ENCODE assay signal across 10 cellular contexts in the genomic region with DNA sequence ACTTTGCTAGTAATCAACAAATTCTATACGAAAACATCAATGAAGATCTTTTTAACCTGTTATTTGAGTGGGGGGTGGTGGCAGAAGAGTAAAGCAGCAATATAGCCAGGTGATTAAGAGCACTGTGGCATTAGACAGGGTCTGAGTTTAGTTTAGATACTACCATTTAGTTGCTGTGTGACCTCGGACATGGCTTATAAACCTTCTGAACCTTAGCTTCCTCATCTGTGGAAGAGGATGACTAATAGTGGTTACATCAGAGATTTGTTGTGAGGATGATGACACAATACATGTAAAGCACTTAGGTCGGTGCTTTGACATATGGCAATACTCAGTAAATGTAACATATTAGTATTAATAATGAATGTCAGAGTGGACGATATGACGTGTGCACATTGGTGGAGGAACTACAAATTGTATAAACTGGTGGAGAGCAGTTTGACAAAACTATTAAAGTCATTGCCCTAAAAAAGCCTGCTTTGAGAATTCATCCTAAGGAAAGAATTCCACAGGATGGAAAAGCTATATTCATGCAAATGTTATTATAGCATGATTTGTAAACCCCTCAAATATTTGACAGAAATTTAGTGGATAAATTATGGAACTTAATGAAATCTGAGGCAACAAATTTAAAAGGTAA. TPM values are rescaled to one million over a fixed set of nuclear protein-coding genes. Genes with fewer than 3 reads are reported as not detected.
DNase-seq lines count a peak whose midpoint lies in the region; ATAC-seq and TF ChIP-seq lines count a peak whose summit lies in the region.
"Had no signal": no experiment of that assay in that cellular context is flagged by ENCODE, and none has a peak within 500 bp of the region (broad histone marks: within the 10 kb centered on the region; RNA-seq: fewer than 3 reads in every experiment).

No MANE protein-coding gene starts in this region.

- H2AFZ ChIP-seq in mammary epithelial cell (ENCODE audit: low read depth, low read length): no peak overlapping the region

- H3K27me3 ChIP-seq in mammary epithelial cell (ENCODE audit: insufficient read depth, low read length): peaks cover 13% of the 10 kb centered on the region
- H3K27me3 ChIP-seq: BE2C had no signal

- DNase-seq in CD14-positive monocyte (ENCODE audit: low spot score) (peak; percentile 50), Kasumi-1 (lab: John Stamatoyannopoulos, UW) (peak; percentile 65 to 75), mammary epithelial cell (peak; percentile 19), coronary artery (ENCODE audit: low spot score) (no peak), osteocyte (ENCODE audit: extremely low spot score, unreplicated experiment) (no peak), islet precursor cell (no peak), DMS 273 treated with DMSO at 0.1 percent for 48 hours (lab: John Stamatoyannopoulos, UW) (no peak)
- DNase-seq: BE2C had no signal

- dilution Hi-C loops in mammary epithelial cell (cut with HindIII; ENCODE audit: low sequenced_read_pairs): no loop called here

- no peaks in the 10 kb centered on the region for H3K36me3 ChIP-seq in mammary epithelial cell (ENCODE audit: insufficient read depth, low read length)
- H3K36me3 ChIP-seq: BE2C had no signal

- TF ChIP-seq CTCF in CD14-positive monocyte (IDR thresholded peaks at IDR 0.05) (no peak), mammary epithelial cell (conservative IDR thresholded peaks at IDR 0.05 in 1 of 2, IDR thresholded peaks at IDR 0.05 in 1 of 2; ENCODE audit: extremely low read depth in 1 of 2, insufficient read depth in 1 of 2, low read depth in 1 of 2, low read length in 2 of 2) (no peak), coronary artery (IDR thresholded peaks at IDR 0.05) (no peak), osteocyte (IDR thresholded peaks at IDR 0.05) (no peak)

- H3K27ac Mint-ChIP-seq in CD14-positive monocyte: peak overlapping the region; percentile 54 to 92 (median 89)
- no peak overlapping the region for H3K27ac Mint-ChIP-seq in osteocyte (ENCODE audit: unreplicated experiment)

- H3K27me3 Mint-ChIP-seq in CD14-positive monocyte (ENCODE audit: low read depth in 3 of 3) (peaks cover 0 to 2% (median 0%) of the 10 kb centered on the region in 3 donors), osteocyte (ENCODE audit: unreplicated experiment) (no peaks in the 10 kb centered on the region)

- no peak overlapping the region for H3K4me2 ChIP-seq in mammary epithelial cell (ENCODE audit: insufficient read depth, low read depth, low read length)

- no peaks in the 10 kb centered on the region for H3K79me2 ChIP-seq in mammary epithelial cell (ENCODE audit: insufficient read depth, low read length)

- BruUV-seq in mammary epithelial cell (replicated peaks; lab: Mats Ljungman, UMichigan): no TSS peak

- H3K9me3 Mint-ChIP-seq in CD14-positive monocyte: peaks cover 0 to 2% (median 0%) of the 10 kb centered on the region in 7 donors
- H3K9me3 Mint-ChIP-seq in osteocyte (ENCODE audit: unreplicated experiment): no peaks in the 10 kb centered on the region

- CTCF ChIA-PET in mammary epithelial cell (lab: Charles Lee; ENCODE audit: low non-redundant PET): no interaction called here

- no peaks in the 10 kb centered on the region for H3K9me3 ChIP-seq in mammary epithelial cell (replicated peaks; ENCODE audit: insufficient read depth, low read length)
- H3K9me3 ChIP-seq: BE2C had no signal

- no peak overlapping the region for H3K9ac ChIP-seq in mammary epithelial cell (ENCODE audit: insufficient read depth, low read length)

- intact Hi-C loops in CD14-positive monocyte (cut with micrococcal nuclease) (loop anchor here (10.0 kb wide), 1 partner anchor 65 kb away; no protein-coding TSS in a partner anchor), mammary epithelial cell (cut with micrococcal nuclease) (no loop called here)

- no peak overlapping the region for H3K27ac ChIP-seq in mammary epithelial cell (ENCODE audit: insufficient read depth, low read depth, low read length)
- no peak overlapping the region for H3K27ac ChIP-seq in coronary artery
- H3K27ac ChIP-seq: skin epidermis had no signal

- in situ Hi-C loops in mammary epithelial cell (cut with MboI; ENCODE audit: low sequenced_read_pairs in 2 of 2): no loop called here

- WGBS in mammary epithelial cell (ENCODE audit: low coverage, missing lambda C conversion rate): 91% methylated on average over 5 of the region's 5 CpGs

- H3K4me1 ChIP-seq in mammary epithelial cell (ENCODE audit: insufficient read depth, low read length): no peaks in the 10 kb centered on the region
- H3K4me1 ChIP-seq: BE2C had no signal

- H3K36me3 Mint-ChIP-seq in CD14-positive monocyte (no peaks in the 10 kb centered on the region), osteocyte (ENCODE audit: unreplicated experiment) (no peaks in the 10 kb centered on the region)

- H3K4me3 ChIP-seq in mammary epithelial cell (replicated peaks in 1 of 3; ENCODE audit: insufficient read depth in 1 of 3, low read depth in 2 of 3, low read length in 3 of 3): no peak overlapping the region
- no peak overlapping the region for H3K4me3 ChIP-seq in coronary artery
- H3K4me3 ChIP-seq: skin epidermis had no signal

- H4K20me1 ChIP-seq in mammary epithelial cell (ENCODE audit: insufficient read depth, low read length): no peaks in the 10 kb centered on the region

- H3K4me3 Mint-ChIP-seq in CD14-positive monocyte (no peak overlapping the region), osteocyte (ENCODE audit: unreplicated experiment) (no peak overlapping the region)

- H3K4me1 Mint-ChIP-seq in CD14-positive monocyte (peaks cover 23% of the 10 kb centered on the region), osteocyte (ENCODE audit: unreplicated experiment) (no peaks in the 10 kb centered on the region)

- peak; percentile 63 for ATAC-seq in GM21360 (IDR thresholded peaks at IDR 0.05; ENCODE audit: unreplicated experiment)

RNA-seq across cellular contexts. Expression of a gene that starts 24.3 kb away (rescaled TPM):
- under 1 TPM in 1 of 2 donors, not detected in 1; 0.11 TPM for polyA plus RNA-seq in CD14-positive monocyte
- total RNA-seq in mammary epithelial cell: not detected
- not detected for polyA plus RNA-seq in mammary epithelial cell
- not detected for polyA minus RNA-seq in mammary epithelial cell
- not detected in 2 replicates for total RNA-seq in osteocyte

RNA-seq across cellular contexts. Expression of a gene that starts 48.7 kb away (rescaled TPM):
- polyA plus RNA-seq in CD14-positive monocyte (10 to 100 TPM in 1 of 2 donors, 1 to 10 TPM in 1; 7.5 to 11.0 TPM), mammary epithelial cell (19.0 TPM)
- total RNA-seq in mammary epithelial cell (10 to 100 TPM; 35.5 to 42.0 TPM), osteocyte (41.7 and 48.5 TPM in 2 replicates)
- 90.3 TPM for polyA minus RNA-seq in mammary epithelial cell

RNA-seq across cellular contexts. Expression of a gene that starts 53.4 kb away (rescaled TPM):
- polyA plus RNA-seq in CD14-positive monocyte (100 to 1,000 TPM; 138 to 140 TPM), mammary epithelial cell (22.5 TPM)
- total RNA-seq in mammary epithelial cell (10 to 100 TPM; 26.7 to 48.5 TPM), osteocyte (69.1 and 69.6 TPM in 2 replicates)
- polyA minus RNA-seq in mammary epithelial cell: 16.0 TPM

Comparison
In these comparisons a context has a peak if more than half of its experiments do, and no peak if none do; other contexts are left out.
1. DNase-seq: peak in CD14-positive monocyte (single experiment), Kasumi-1 (2 of 2) and mammary epithelial cell (single experiment); none in coronary artery (single experiment), osteocyte (single experiment), islet precursor cell (single experiment) and DMS 273 treated with DMSO at 0.1 percent for 48 hours (single experiment).